ENCODE assay signal across 32 cellular contexts in the genomic region with DNA sequence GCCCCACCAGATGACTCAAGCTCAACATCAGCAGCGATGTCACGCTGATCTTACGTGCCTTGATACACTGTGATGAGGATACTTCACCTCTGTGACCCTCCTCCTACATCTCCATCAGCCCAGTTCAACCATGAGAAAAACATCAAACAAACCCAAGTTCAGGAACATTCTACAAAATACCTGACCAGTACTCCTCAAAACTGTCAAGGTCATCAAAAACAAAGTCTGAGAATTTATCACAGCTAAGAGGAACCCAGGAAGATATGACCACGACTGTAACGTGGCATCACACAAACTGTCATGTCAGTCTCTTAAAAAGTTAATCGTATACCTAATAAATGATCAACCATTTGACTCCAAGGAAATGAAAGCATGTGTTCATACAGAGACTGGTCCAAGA.
"Had no signal": no experiment of that assay in that cellular context is flagged by ENCODE, and none has a peak within 500 bp of the region (broad histone marks: within the 10 kb centered on the region; RNA-seq: fewer than 3 reads in every experiment).

No MANE protein-coding gene starts in this region.

- FAIRE-seq: frontal cortex had no signal

- H3K9me3 ChIP-seq: adrenal gland, left lung, lower lobe of right lung, mucosa of descending colon, thoracic aorta, uterus had no signal

- DNase-seq: activated CD4-positive, alpha-beta T cell treated with anti-CD3 and anti-CD28 coated beads for 36 hours; activated CD4-positive, alpha-beta T cell treated with anti-CD3 and anti-CD28 coated beads, Interleukin-2, amount 50 U/mL, for 4 hours; activated CD4-positive, CD25-positive, alpha-beta regulatory T cell; activated CD8-positive, alpha-beta memory T cell treated with anti-CD3 and anti-CD28 coated beads, Interleukin-2, amount 50 U/mL, for 4 hours; activated effector memory CD4-positive, alpha-beta T cell treated with anti-CD3 and anti-CD28 coated beads, Interleukin-2, amount 50 U/mL, for 16 hours; activated naive CD4-positive, alpha-beta T cell treated with anti-CD3 and anti-CD28 coated beads for 36 hours; activated naive CD8-positive, alpha-beta T cell treated with anti-CD3 and anti-CD28 coated beads for 36 hours; activated T-cell treated with anti-CD3 and anti-CD28 coated beads, Interleukin-2, amount 50 U/mL, for 1 hour; adrenal gland; aorta; brain microvascular endothelial cell; dorsolateral prefrontal cortex; effector memory CD8-positive, alpha-beta T cell; kidney glomerular epithelial cell; left lung; lower lobe of right lung; mesenchymal stem cell; mucosa of descending colon; right cardiac atrium; stimulated activated CD4-positive, alpha-beta T cell treated with anti-CD3 and anti-CD28 coated beads, Interleukin-4, amount 100 ng/mL, for 24 hours; T-helper 1 cell; trophoblast cell; uterus had no signal

- ATAC-seq: activated CD4-positive, alpha-beta T cell treated with anti-CD3 and anti-CD28 coated beads for 36 hours; effector memory CD8-positive, alpha-beta T cell; left lung; lower lobe of right lung; mucosa of descending colon; natural killer cell treated with Interleukin-12 subunit alpha and Interleukin-12 subunit beta and Interleukin-15 and Interleukin-18, amount 100 ng/mL, for 72 hours; right cardiac atrium; stimulated activated effector memory CD8-positive, alpha-beta T cell treated with anti-CD3 and anti-CD28 coated beads, Interleukin-12 subunit alpha, Interleukin-12 subunit beta, amount 100 ng/mL, for 72 hours had no signal

- H3K9me3 Mint-ChIP-seq: activated T-helper 1 cell treated with anti-CD3 and anti-CD28 coated beads, Interleukin-12 subunit alpha, Interleukin-12 subunit beta, Interleukin-2, Interleukin-4 antibody, amounts not matched to agents 30 ng/mL and 10 ng/mL and 1 ng/mL, durations not matched to agents 14 hours and 24 hours and 36 hours; effector memory CD8-positive, alpha-beta T cell; natural killer cell treated with Interleukin-12 subunit alpha and Interleukin-12 subunit beta and Interleukin-15 and Interleukin-18, amount 100 ng/mL, for 72 hours; stimulated activated effector memory CD8-positive, alpha-beta T cell treated with anti-CD3 and anti-CD28 coated beads, Interleukin-12 subunit alpha, Interleukin-12 subunit beta, amount 100 ng/mL, for 72 hours; stimulated activated naive CD8-positive, alpha-beta T cell treated with anti-CD3 and anti-CD28 coated beads, Interleukin-15, Interleukin-2, amounts not matched to agents 100 ng/mL and 50 ng/mL, for 24 hours; T-helper 2 cell treated with Interferon-gamma antibody and Interleukin-4, amounts not matched to agents 5 μg/mL and 100 μg/mL, for 36 hours had no signal

- H3K4me3 Mint-ChIP-seq: activated CD4-positive, alpha-beta T cell treated with anti-CD3 and anti-CD28 coated beads for 36 hours; activated naive CD4-positive, alpha-beta T cell treated with anti-CD3 and anti-CD28 coated beads for 36 hours; activated naive CD8-positive, alpha-beta T cell treated with anti-CD3 and anti-CD28 coated beads for 36 hours; activated T-helper 1 cell treated with anti-CD3 and anti-CD28 coated beads, Interleukin-12 subunit alpha, Interleukin-12 subunit beta, Interleukin-2, Interleukin-4 antibody, amounts not matched to agents 30 ng/mL and 10 ng/mL and 1 ng/mL, durations not matched to agents 14 hours and 24 hours and 36 hours; effector memory CD8-positive, alpha-beta T cell; natural killer cell treated with Interleukin-12 subunit alpha and Interleukin-12 subunit beta and Interleukin-15 and Interleukin-18, amount 100 ng/mL, for 72 hours; stimulated activated effector memory CD8-positive, alpha-beta T cell treated with anti-CD3 and anti-CD28 coated beads, Interleukin-12 subunit alpha, Interleukin-12 subunit beta, amount 100 ng/mL, for 72 hours; stimulated activated naive CD8-positive, alpha-beta T cell treated with anti-CD3 and anti-CD28 coated beads, Interleukin-15, Interleukin-2, amounts not matched to agents 100 ng/mL and 50 ng/mL, for 24 hours; T-helper 2 cell treated with Interferon-gamma antibody and Interleukin-4, amounts not matched to agents 5 μg/mL and 100 μg/mL, for 36 hours had no signal

- H3K27me3 Mint-ChIP-seq: activated CD4-positive, alpha-beta T cell treated with anti-CD3 and anti-CD28 coated beads for 36 hours; activated naive CD8-positive, alpha-beta T cell treated with anti-CD3 and anti-CD28 coated beads for 36 hours; stimulated activated naive CD8-positive, alpha-beta T cell treated with anti-CD3 and anti-CD28 coated beads, Interleukin-15, Interleukin-2, amounts not matched to agents 100 ng/mL and 50 ng/mL, for 24 hours had no signal

- H3K4me1 Mint-ChIP-seq: activated CD4-positive, alpha-beta T cell treated with anti-CD3 and anti-CD28 coated beads for 36 hours; activated naive CD8-positive, alpha-beta T cell treated with anti-CD3 and anti-CD28 coated beads for 36 hours; stimulated activated effector memory CD8-positive, alpha-beta T cell treated with anti-CD3 and anti-CD28 coated beads, Interleukin-12 subunit alpha, Interleukin-12 subunit beta, amount 100 ng/mL, for 72 hours had no signal

- H3K36me3 ChIP-seq: adrenal gland, brain microvascular endothelial cell, esophagus muscularis mucosa, left lung, lower lobe of right lung, thoracic aorta, uterus had no signal

- H3K27me3 ChIP-seq: adrenal gland, brain microvascular endothelial cell, dorsolateral prefrontal cortex, esophagus muscularis mucosa, left lung, uterus had no signal

- H3K27ac ChIP-seq: adrenal gland, brain microvascular endothelial cell, coronary artery, dorsolateral prefrontal cortex, esophagus muscularis mucosa, left lung, lower lobe of right lung, thoracic aorta, uterus had no signal

- H3K36me3 Mint-ChIP-seq: activated naive CD8-positive, alpha-beta T cell treated with anti-CD3 and anti-CD28 coated beads for 36 hours; natural killer cell treated with Interleukin-12 subunit alpha and Interleukin-12 subunit beta and Interleukin-15 and Interleukin-18, amount 100 ng/mL, for 72 hours; stimulated activated effector memory CD8-positive, alpha-beta T cell treated with anti-CD3 and anti-CD28 coated beads, Interleukin-12 subunit alpha, Interleukin-12 subunit beta, amount 100 ng/mL, for 72 hours had no signal

- H3K27ac Mint-ChIP-seq: activated CD4-positive, alpha-beta T cell treated with anti-CD3 and anti-CD28 coated beads for 36 hours; activated naive CD4-positive, alpha-beta T cell treated with anti-CD3 and anti-CD28 coated beads for 36 hours; activated naive CD8-positive, alpha-beta T cell treated with anti-CD3 and anti-CD28 coated beads for 36 hours; activated T-helper 1 cell treated with anti-CD3 and anti-CD28 coated beads, Interleukin-12 subunit alpha, Interleukin-12 subunit beta, Interleukin-2, Interleukin-4 antibody, amounts not matched to agents 30 ng/mL and 10 ng/mL and 1 ng/mL, durations not matched to agents 14 hours and 24 hours and 36 hours; effector memory CD8-positive, alpha-beta T cell; natural killer cell treated with Interleukin-12 subunit alpha and Interleukin-12 subunit beta and Interleukin-15 and Interleukin-18, amount 100 ng/mL, for 72 hours; stimulated activated effector memory CD8-positive, alpha-beta T cell treated with anti-CD3 and anti-CD28 coated beads, Interleukin-12 subunit alpha, Interleukin-12 subunit beta, amount 100 ng/mL, for 72 hours; stimulated activated naive CD8-positive, alpha-beta T cell treated with anti-CD3 and anti-CD28 coated beads, Interleukin-15, Interleukin-2, amounts not matched to agents 100 ng/mL and 50 ng/mL, for 24 hours; T-helper 2 cell treated with Interferon-gamma antibody and Interleukin-4, amounts not matched to agents 5 μg/mL and 100 μg/mL, for 36 hours had no signal

- H3K4me3 ChIP-seq: adrenal gland, coronary artery, dorsolateral prefrontal cortex, esophagus muscularis mucosa, left lung, lower lobe of right lung, mucosa of descending colon, thoracic aorta, uterus had no signal

- H3K4me1 ChIP-seq: adrenal gland, esophagus muscularis mucosa, lower lobe of right lung, uterus had no signal
